In genomic region chr1:41850029-41850428, GRCh38 we compare ENCODE assay signal across 17 cellular contexts.
DNase-seq lines count a peak whose midpoint lies in the region; ATAC-seq, FAIRE-seq and TF ChIP-seq lines count a peak whose summit lies in the region.
"Had no signal": no experiment of that assay in that cellular context is flagged by ENCODE, and none has a peak within 500 bp of the region (broad histone marks: within the 10 kb centered on the region; RNA-seq: fewer than 3 reads in every experiment).

No MANE protein-coding gene starts in this region.

- DNase-seq in stimulated activated CD4-positive, alpha-beta T cell treated with anti-CD3 and anti-CD28 coated beads, Interleukin-15, amount 100 ng/mL, for 24 hours: peak; percentile 26
- no peak for DNase-seq in stimulated activated CD4-positive, alpha-beta T cell treated with anti-CD3 and anti-CD28 coated beads, Interleukin-4, amount 100 ng/mL, for 1 hour
- DNase-seq in RWPE2 (ENCODE audit: low spot score): no peak
- peak; percentile 49 for DNase-seq in astrocyte of the cerebellum (ENCODE audit: low read depth)
- DNase-seq in urothelium cell line (ENCODE audit: low spot score): peak; percentile 38
- DNase-seq in midbrain (lab: John Stamatoyannopoulos, UW): no peak
- DNase-seq: Calu3, colonic mucosa, foreskin keratinocyte, GDM1, NCI-H187, NCI-H510A, SHP77 had no signal

- H3K36me3 ChIP-seq in RWPE2 (ENCODE audit: low read depth): no peaks in the 10 kb centered on the region
- H3K36me3 ChIP-seq: colonic mucosa, thoracic aorta had no signal

- peak overlapping the region; percentile 88 for H3K27ac ChIP-seq in RWPE2 (ENCODE audit: poor library complexity, severe bottlenecking)
- H3K27ac ChIP-seq: colonic mucosa, foreskin keratinocyte, thoracic aorta had no signal

- no peaks in the 10 kb centered on the region for H3K9me3 ChIP-seq in RWPE2 (ENCODE audit: severe bottlenecking)
- H3K9me3 ChIP-seq: colonic mucosa, thoracic aorta had no signal

- H3K27me3 ChIP-seq in RWPE2 (ENCODE audit: insufficient read depth, poor library complexity, severe bottlenecking): no peaks in the 10 kb centered on the region
- H3K27me3 ChIP-seq: colonic mucosa, foreskin keratinocyte had no signal

- TF ChIP-seq CTCF in RWPE2 (IDR thresholded peaks at IDR 0.05; ENCODE audit: poor library complexity, severe bottlenecking) (no peak), astrocyte of the cerebellum (IDR thresholded peaks at IDR 0.05; ENCODE audit: low read depth, low read length, missing control alignments) (no peak)

- no peak for FAIRE-seq in urothelium cell line (lab: Jason Lieb, UNC)
- FAIRE-seq: astrocyte, endothelial cell of umbilical vein had no signal

- ATAC-seq in RWPE2 (ENCODE audit: low read depth): no peak
- ATAC-seq in HG02763 (IDR thresholded peaks at IDR 0.05; ENCODE audit: unreplicated experiment): no peak
- ATAC-seq: foreskin keratinocyte had no signal

- peaks cover 42% of the 10 kb centered on the region for H3K4me1 ChIP-seq in RWPE2 (ENCODE audit: insufficient read depth, poor library complexity, severe bottlenecking)
- H3K4me1 ChIP-seq: colonic mucosa had no signal

- in situ Hi-C loops in astrocyte of the cerebellum (cut with HindIII; ENCODE audit: low sequenced_read_pairs): no loop called here

- H3K4me3 ChIP-seq in RWPE2 (ENCODE audit: severe bottlenecking) (no peak overlapping the region), astrocyte of the cerebellum (ENCODE audit: low read depth, low read length) (no peak overlapping the region)
- H3K4me3 ChIP-seq: colonic mucosa, thoracic aorta had no signal

Comparison
In these comparisons a context has a peak if more than half of its experiments do, and no peak if none do; other contexts are left out.
1. DNase-seq: peak in stimulated activated CD4-positive, alpha-beta T cell treated with anti-CD3 and anti-CD28 coated beads, Interleukin-15, amount 100 ng/mL, for 24 hours (single experiment), astrocyte of the cerebellum (single experiment) and urothelium cell line (single experiment); none in stimulated activated CD4-positive, alpha-beta T cell treated with anti-CD3 and anti-CD28 coated beads, Interleukin-4, amount 100 ng/mL, for 1 hour (single experiment), RWPE2 (single experiment) and midbrain (single experiment).